Comparison of ENCODE assay signal across 34 cellular contexts in the genomic region with DNA sequence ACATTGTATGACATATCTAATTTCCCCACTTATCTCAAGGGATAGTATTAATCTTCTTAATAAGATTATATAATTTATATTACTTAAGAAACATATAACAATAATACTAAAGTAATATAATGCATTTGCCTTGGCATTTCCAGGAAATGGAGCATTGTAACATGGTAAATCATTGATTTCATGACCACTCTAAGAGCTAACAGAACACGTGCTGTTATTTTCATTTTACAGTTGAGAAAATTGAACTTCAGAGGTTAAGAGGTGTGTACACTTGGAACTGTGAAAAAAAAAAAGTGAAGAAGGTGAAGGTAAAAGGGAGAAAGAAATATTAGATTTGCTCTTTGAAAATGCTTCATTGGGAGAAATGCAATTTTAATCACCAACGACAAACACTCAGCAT.
"Had no signal": no experiment of that assay in that cellular context is flagged by ENCODE, and none has a peak within 500 bp of the region (broad histone marks: within the 10 kb centered on the region; RNA-seq: fewer than 3 reads in every experiment).

No MANE protein-coding gene starts in this region.

- H3K36me3 ChIP-seq: adrenal gland, esophagus squamous epithelium, gastroesophageal sphincter had no signal

- FAIRE-seq: colon had no signal

- H3K27ac ChIP-seq: adrenal gland, body of pancreas, esophagus squamous epithelium, gastroesophageal sphincter had no signal

- DNase-seq: activated CD4-positive, alpha-beta memory T cell treated with anti-CD3 and anti-CD28 coated beads for 36 hours; activated CD4-positive, alpha-beta T cell treated with anti-CD3 and anti-CD28 coated beads for 36 hours; activated CD4-positive, alpha-beta T cell treated with anti-CD3 and anti-CD28 coated beads, Interleukin-2, amount 10 ng/mL, durations not matched to agents 24 days and 14 days; activated CD4-positive, CD25-positive, alpha-beta regulatory T cell; activated CD4-positive, CD25-positive, alpha-beta regulatory T cell treated with anti-CD3 and anti-CD28 coated beads, Interleukin-2, amount 50 U/mL, for 72 hours; activated CD8-positive, alpha-beta memory T cell treated with anti-CD3 and anti-CD28 coated beads, Interleukin-2, amount 10 ng/mL, durations not matched to agents 7 days and 5 days; activated CD8-positive, alpha-beta memory T cell treated with anti-CD3 and anti-CD28 coated beads, Interleukin-2, amount 50 U/mL, for 4 hours; activated CD8-positive, alpha-beta T cell treated with anti-CD3 and anti-CD28 coated beads, Interleukin-2, amount 10 ng/mL, durations not matched to agents 7 days and 5 days; activated effector memory CD4-positive, alpha-beta T cell treated with anti-CD3 and anti-CD28 coated beads, Interleukin-2, amount 50 U/mL, for 16 hours; activated naive CD4-positive, alpha-beta T cell treated with anti-CD3 and anti-CD28 coated beads for 36 hours; activated naive CD8-positive, alpha-beta T cell treated with anti-CD3 and anti-CD28 coated beads for 36 hours; activated naive CD8-positive, alpha-beta T cell treated with anti-CD3 and anti-CD28 coated beads, Interleukin-2, amount 50 U/mL, for 24 hours; activated T-cell treated with anti-CD3 and anti-CD28 coated beads, Interleukin-2, amount 50 U/mL, for 1 hour; activated T-cell treated with anti-CD3 and anti-CD28 coated beads, Interleukin-2, amount 50 U/mL, for 48 hours; adrenal gland; amygdala; aorta; body of pancreas; caudate nucleus; cortex of kidney; dermis blood vessel endothelial cell; effector CD4-positive, alpha-beta T cell; effector memory CD8-positive, alpha-beta T cell; esophagus squamous epithelium; foreskin melanocyte; T-cell; T1000 had no signal

- H3K9me3 ChIP-seq: adrenal gland, body of pancreas, esophagus squamous epithelium, gastroesophageal sphincter had no signal

- H3K4me3 ChIP-seq: adrenal gland, body of pancreas, esophagus squamous epithelium, gastroesophageal sphincter had no signal

- H3K4me1 Mint-ChIP-seq: activated CD4-positive, alpha-beta T cell treated with anti-CD3 and anti-CD28 coated beads, Interleukin-2, amount 10 ng/mL, durations not matched to agents 24 days and 14 days; activated CD8-positive, alpha-beta memory T cell treated with anti-CD3 and anti-CD28 coated beads, Interleukin-2, amount 10 ng/mL, durations not matched to agents 7 days and 5 days had no signal

- H3K4me1 ChIP-seq: adrenal gland, esophagus squamous epithelium had no signal

- H3K27ac Mint-ChIP-seq: activated CD4-positive, alpha-beta memory T cell treated with anti-CD3 and anti-CD28 coated beads for 36 hours; activated CD4-positive, alpha-beta T cell treated with anti-CD3 and anti-CD28 coated beads for 36 hours; activated CD4-positive, alpha-beta T cell treated with anti-CD3 and anti-CD28 coated beads, Interleukin-2, amount 10 ng/mL, durations not matched to agents 24 days and 14 days; activated CD8-positive, alpha-beta memory T cell treated with anti-CD3 and anti-CD28 coated beads, Interleukin-2, amount 10 ng/mL, durations not matched to agents 7 days and 5 days; activated CD8-positive, alpha-beta T cell treated with anti-CD3 and anti-CD28 coated beads, Interleukin-2, amount 10 ng/mL, durations not matched to agents 7 days and 5 days; activated naive CD4-positive, alpha-beta T cell treated with anti-CD3 and anti-CD28 coated beads for 36 hours; activated naive CD8-positive, alpha-beta T cell treated with anti-CD3 and anti-CD28 coated beads for 36 hours; activated naive CD8-positive, alpha-beta T cell treated with anti-CD3 and anti-CD28 coated beads, Interleukin-2, amount 50 U/mL, for 24 hours; activated T-helper 1 cell treated with anti-CD3 and anti-CD28 coated beads, Interleukin-12 subunit alpha, Interleukin-12 subunit beta, Interleukin-2, Interleukin-4 antibody, amounts not matched to agents 30 ng/mL and 10 ng/mL and 1 ng/mL, durations not matched to agents 14 hours and 24 hours and 36 hours; activated T-helper 2 cell treated with anti-CD3 and anti-CD28 coated beads, Interferon-gamma antibody, Interleukin-2, Interleukin-4, amounts not matched to agents 10 μg/mL and 5 μg/mL and 100 μg/mL, durations not matched to agents 14 hours and 24 hours and 36 hours; T-helper 1 cell treated with Interleukin-12 subunit alpha and Interleukin-12 subunit beta and Interleukin-4 antibody, amounts not matched to agents 30 μg/mL and 1 μg/mL, for 36 hours; T-helper 2 cell treated with Interferon-gamma antibody and Interleukin-4, amounts not matched to agents 5 μg/mL and 100 μg/mL, for 36 hours had no signal

- ATAC-seq: activated CD4-positive, alpha-beta T cell treated with anti-CD3 and anti-CD28 coated beads for 36 hours; activated CD8-positive, alpha-beta memory T cell treated with anti-CD3 and anti-CD28 coated beads, Interleukin-2, amount 10 ng/mL, durations not matched to agents 7 days and 5 days; activated CD8-positive, alpha-beta T cell treated with anti-CD3 and anti-CD28 coated beads, Interleukin-2, amount 10 ng/mL, durations not matched to agents 7 days and 5 days; activated naive CD8-positive, alpha-beta T cell treated with anti-CD3 and anti-CD28 coated beads, Interleukin-2, amount 50 U/mL, for 24 hours; body of pancreas; effector memory CD8-positive, alpha-beta T cell; gastroesophageal sphincter; T-cell had no signal

- H3K4me3 Mint-ChIP-seq: activated CD4-positive, alpha-beta memory T cell treated with anti-CD3 and anti-CD28 coated beads for 36 hours; activated CD4-positive, alpha-beta T cell treated with anti-CD3 and anti-CD28 coated beads for 36 hours; activated CD4-positive, alpha-beta T cell treated with anti-CD3 and anti-CD28 coated beads, Interleukin-2, amount 10 ng/mL, durations not matched to agents 24 days and 14 days; activated CD8-positive, alpha-beta memory T cell treated with anti-CD3 and anti-CD28 coated beads, Interleukin-2, amount 10 ng/mL, durations not matched to agents 7 days and 5 days; activated CD8-positive, alpha-beta T cell treated with anti-CD3 and anti-CD28 coated beads, Interleukin-2, amount 10 ng/mL, durations not matched to agents 7 days and 5 days; activated naive CD4-positive, alpha-beta T cell treated with anti-CD3 and anti-CD28 coated beads for 36 hours; activated naive CD4-positive, alpha-beta T cell treated with anti-CD3 and anti-CD28 coated beads, Interleukin-2, amount 50 U/mL, for 24 hours; activated naive CD8-positive, alpha-beta T cell treated with anti-CD3 and anti-CD28 coated beads for 36 hours; activated naive CD8-positive, alpha-beta T cell treated with anti-CD3 and anti-CD28 coated beads, Interleukin-2, amount 50 U/mL, for 24 hours; activated T-helper 1 cell treated with anti-CD3 and anti-CD28 coated beads, Interleukin-12 subunit alpha, Interleukin-12 subunit beta, Interleukin-2, Interleukin-4 antibody, amounts not matched to agents 30 ng/mL and 10 ng/mL and 1 ng/mL, durations not matched to agents 14 hours and 24 hours and 36 hours; effector memory CD8-positive, alpha-beta T cell; T-cell; T-helper 1 cell treated with Interleukin-12 subunit alpha and Interleukin-12 subunit beta and Interleukin-4 antibody, amounts not matched to agents 30 μg/mL and 1 μg/mL, for 36 hours; T-helper 2 cell treated with Interferon-gamma antibody and Interleukin-4, amounts not matched to agents 5 μg/mL and 100 μg/mL, for 36 hours had no signal

- H3K27me3 ChIP-seq: adrenal gland, body of pancreas, esophagus squamous epithelium, gastroesophageal sphincter had no signal

- H3K27me3 Mint-ChIP-seq: activated CD4-positive, alpha-beta memory T cell treated with anti-CD3 and anti-CD28 coated beads for 36 hours; activated CD4-positive, alpha-beta T cell treated with anti-CD3 and anti-CD28 coated beads for 36 hours; activated CD4-positive, alpha-beta T cell treated with anti-CD3 and anti-CD28 coated beads, Interleukin-2, amount 10 ng/mL, durations not matched to agents 24 days and 14 days; activated CD8-positive, alpha-beta memory T cell treated with anti-CD3 and anti-CD28 coated beads, Interleukin-2, amount 10 ng/mL, durations not matched to agents 7 days and 5 days; activated naive CD4-positive, alpha-beta T cell treated with anti-CD3 and anti-CD28 coated beads, Interleukin-2, amount 50 U/mL, for 24 hours; activated naive CD8-positive, alpha-beta T cell treated with anti-CD3 and anti-CD28 coated beads for 36 hours; activated naive CD8-positive, alpha-beta T cell treated with anti-CD3 and anti-CD28 coated beads, Interleukin-2, amount 50 U/mL, for 24 hours; effector memory CD8-positive, alpha-beta T cell; T-cell had no signal
